ENCODE assay signal across 10 cellular contexts in genomic region chr2:120912101-120912985, GRCh38.
DNase-seq lines count a peak whose midpoint lies in the region; ATAC-seq and TF ChIP-seq lines count a peak whose summit lies in the region.
"Had no signal": no experiment of that assay in that cellular context is flagged by ENCODE, and none has a peak within 500 bp of the region (broad histone marks: within the 10 kb centered on the region; RNA-seq: fewer than 3 reads in every experiment).

No MANE protein-coding gene starts in this region.

- H3K27ac ChIP-seq in colonic mucosa, result no peak overlapping the region
- peak overlapping the region; percentile 70 to 79 for H3K27ac ChIP-seq in testis

- no peaks in the 10 kb centered on the region for H3K36me3 ChIP-seq in colonic mucosa
- no peaks in the 10 kb centered on the region for H3K36me3 ChIP-seq in testis (ENCODE audit: low read depth, missing control alignments)

- H3K9me3 ChIP-seq in colonic mucosa, result no peaks in the 10 kb centered on the region
- no peaks in the 10 kb centered on the region for H3K9me3 ChIP-seq in testis

- no peak for TF ChIP-seq POLR2A in testis (IDR thresholded peaks at IDR 0.05)

- ATAC-seq in activated naive CD8-positive, alpha-beta T cell treated with anti-CD3 and anti-CD28 coated beads, Interleukin-2, amount 50 U/mL, for 24 hours, result no peak
- no peak for ATAC-seq in HG03135 (IDR thresholded peaks at IDR 0.05; ENCODE audit: unreplicated experiment)

- 37 to 39% methylated on average over 26 to 29 of the region's 29 CpGs for WGBS in testis, 2 donors

- no peaks in the 10 kb centered on the region for H3K27me3 Mint-ChIP-seq in activated naive CD8-positive, alpha-beta T cell treated with anti-CD3 and anti-CD28 coated beads, Interleukin-2, amount 50 U/mL, for 24 hours

- H3K9me3 Mint-ChIP-seq in activated naive CD8-positive, alpha-beta T cell treated with anti-CD3 and anti-CD28 coated beads, Interleukin-2, amount 50 U/mL, for 24 hours, result no peaks in the 10 kb centered on the region

- H3K4me1 ChIP-seq in colonic mucosa, result no peaks in the 10 kb centered on the region
- H3K4me1 ChIP-seq in testis, result peaks cover 62% of the 10 kb centered on the region

- DNase-seq in HPDE6-E6E7 (ENCODE audit: extremely low spot score) (peak; percentile 77), colonic mucosa (peak; percentile 83), left kidney (ENCODE audit: low read depth, low spot score) (peak; percentile 11), testis (peak; percentile 94), T-helper 2 cell (no peak), KG1 (lab: John Stamatoyannopoulos, UW) (no peak)
- no peak for DNase-seq in activated naive CD8-positive, alpha-beta T cell treated with anti-CD3 and anti-CD28 coated beads, Interleukin-2, amount 50 U/mL, for 24 hours
- DNase-seq: DND-41, NCI-H1417 treated with DMSO at 0.1 percent for 48 hours had no signal

- H3K4me3 Mint-ChIP-seq in activated naive CD8-positive, alpha-beta T cell treated with anti-CD3 and anti-CD28 coated beads, Interleukin-2, amount 50 U/mL, for 24 hours, result no peak overlapping the region

- H3K36me3 Mint-ChIP-seq in activated naive CD8-positive, alpha-beta T cell treated with anti-CD3 and anti-CD28 coated beads, Interleukin-2, amount 50 U/mL, for 24 hours (ENCODE audit: low read depth), result no peaks in the 10 kb centered on the region

- H3K4me3 ChIP-seq in colonic mucosa (no peak overlapping the region), testis (no peak overlapping the region)

- no peak overlapping the region for H3K27ac Mint-ChIP-seq in activated naive CD8-positive, alpha-beta T cell treated with anti-CD3 and anti-CD28 coated beads, Interleukin-2, amount 50 U/mL, for 24 hours

- TF ChIP-seq CTCF in colonic mucosa (IDR thresholded peaks at IDR 0.05), result no peak
- no peak for TF ChIP-seq CTCF in testis (IDR thresholded peaks at IDR 0.05)

- H3K27me3 ChIP-seq in colonic mucosa (no peaks in the 10 kb centered on the region), testis (no peaks in the 10 kb centered on the region)

- H3K4me1 Mint-ChIP-seq in activated naive CD8-positive, alpha-beta T cell treated with anti-CD3 and anti-CD28 coated beads, Interleukin-2, amount 50 U/mL, for 24 hours, result no peaks in the 10 kb centered on the region

- H3K9ac ChIP-seq in colonic mucosa (ENCODE audit: low read depth in 2 of 2, low read length in 2 of 2), result no peak overlapping the region

- intact Hi-C loops in colonic mucosa (cut with DNase I) (no loop called here), testis (cut with DNase I; ENCODE audit: low total_unique reads) (no loop called here)

Comparison
In these comparisons a context has a peak if more than half of its experiments do, and no peak if none do; other contexts are left out.
1. DNase-seq: peak in HPDE6-E6E7 (single experiment), colonic mucosa (single experiment), left kidney (single experiment) and testis (single experiment); none in T-helper 2 cell (0 of 5), KG1 (single experiment) and activated naive CD8-positive, alpha-beta T cell treated with anti-CD3 and anti-CD28 coated beads, Interleukin-2, amount 50 U/mL, for 24 hours (single experiment).